8 cellular contexts compared by ENCODE assay signal in the genomic region with DNA sequence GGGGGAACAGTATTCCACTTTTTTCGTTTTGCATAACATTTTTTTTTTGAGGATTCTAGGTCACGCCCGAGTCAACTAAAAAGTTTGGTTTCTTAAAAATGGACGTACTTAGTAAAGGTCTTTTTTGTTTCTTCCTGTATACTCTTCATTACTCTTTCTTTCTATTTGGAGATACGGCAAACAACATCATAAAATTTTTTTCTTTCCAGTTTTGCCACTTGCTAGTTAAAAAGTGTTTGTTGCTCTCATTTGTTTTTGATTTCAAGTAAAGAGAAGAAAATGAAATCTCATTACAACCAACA. TPM values are rescaled to one million over a fixed set of nuclear protein-coding genes. Genes with fewer than 3 reads are reported as not detected.
A peak's percentile ranks its signal among the peaks of the same experiment; 100 is the strongest.
DNase-seq lines count a peak whose midpoint lies in the region; ATAC-seq and TF ChIP-seq lines count a peak whose summit lies in the region.

No MANE protein-coding gene starts in this region.

- H3K4me1 ChIP-seq in fibroblast of lung (ENCODE audit: control insufficient read depth, extremely low read depth, insufficient read depth, low read length) (no peaks in the 10 kb centered on the region), psoas muscle (peaks cover 41% of the 10 kb centered on the region)

- H3K27ac ChIP-seq in SU-DHL-6 (ENCODE audit: low read depth, low read length) (peak overlapping the region; percentile 89), fibroblast of lung (ENCODE audit: insufficient read depth, low read length) (peak overlapping the region; percentile 98), psoas muscle (peak overlapping the region; percentile 96)

- H4K20me1 ChIP-seq in SU-DHL-6 (ENCODE audit: low read depth, low read length) (peaks cover 13% of the 10 kb centered on the region), fibroblast of lung (ENCODE audit: control insufficient read depth, extremely low read depth, insufficient read depth, low read length) (peaks cover 2% of the 10 kb centered on the region)

- H3K36me3 ChIP-seq in SU-DHL-6 (ENCODE audit: low read length): no peaks in the 10 kb centered on the region
- H3K36me3 ChIP-seq in fibroblast of lung (ENCODE audit: control insufficient read depth, insufficient read depth, low read length): no peaks in the 10 kb centered on the region
- no peaks in the 10 kb centered on the region for H3K36me3 ChIP-seq in psoas muscle (ENCODE audit: insufficient read depth in 1 of 2, low read depth in 1 of 2)

- H3K27me3 ChIP-seq in SU-DHL-6 (ENCODE audit: low read length) (no peaks in the 10 kb centered on the region), fibroblast of lung (ENCODE audit: control insufficient read depth, insufficient read depth, low read length) (no peaks in the 10 kb centered on the region), psoas muscle (ENCODE audit: insufficient read depth in 3 of 3, low read length in 2 of 3) (no peaks in the 10 kb centered on the region)

- ATAC-seq in psoas muscle: no peak
- no peak for ATAC-seq in HG03342 (IDR thresholded peaks at IDR 0.05; ENCODE audit: unreplicated experiment)

- TF ChIP-seq CTCF in GM12864 (IDR thresholded peaks at IDR 0.05; ENCODE audit: low read depth, low read length, missing control alignments): no peak
- TF ChIP-seq CTCF in SU-DHL-6 (IDR thresholded peaks at IDR 0.05; ENCODE audit: insufficient read depth, low read length, poor library complexity, severe bottlenecking): no peak
- no peak for TF ChIP-seq CTCF in fibroblast of lung (conservative IDR thresholded peaks at IDR 0.05 in 1 of 2, IDR thresholded peaks at IDR 0.05 in 1 of 2; ENCODE audit: low read depth in 1 of 2, low read length in 2 of 2)
- no peak for TF ChIP-seq CTCF in psoas muscle (IDR thresholded peaks at IDR 0.05)
- no peak for TF ChIP-seq CTCF in GM13976 (IDR thresholded peaks at IDR 0.05; ENCODE audit: borderline replicate concordance, control extremely low read depth, extremely low read depth, insufficient read depth, missing control alignments)

- H3K4me3 ChIP-seq in GM12864 (ENCODE audit: low read depth, low read length) (peak overlapping the region; percentile 75), SU-DHL-6 (ENCODE audit: insufficient read depth, low read length, poor library complexity, severe bottlenecking) (peak overlapping the region; percentile 71), fibroblast of lung (replicated peaks in 1 of 4; ENCODE audit: control extremely low read depth in 1 of 4, insufficient read depth in 1 of 4, low read depth in 3 of 4, low read length in 4 of 4) (peak overlapping the region; percentile 85 to 94 (median 88)), psoas muscle (peak overlapping the region; percentile 84)

- in situ Hi-C loops in GM13976 (cut with MboI; ENCODE audit: low sequenced_read_pairs, unreplicated experiment): no loop called here

- no peak for DNase-seq in GM12864 (ENCODE audit: low read depth)
- DNase-seq in fibroblast of lung (ENCODE audit: low read depth in 2 of 2): no peak
- DNase-seq in psoas muscle: no peak
- no peak for DNase-seq in GM13976 (ENCODE audit: low spot score)
- no peak for DNase-seq in NCI-H524 treated with DMSO at 0.1 percent for 48 hours (lab: John Stamatoyannopoulos, UW)
- DNase-seq in ureter (ENCODE audit: low spot score): no peak

- H3K4me2 ChIP-seq in SU-DHL-6 (ENCODE audit: low read depth, low read length, poor library complexity, severe bottlenecking): peak overlapping the region; percentile 99
- H3K4me2 ChIP-seq in fibroblast of lung (ENCODE audit: extremely low read depth, insufficient read depth, low read length): peak overlapping the region; percentile 96

- H2AFZ ChIP-seq in SU-DHL-6 (ENCODE audit: low read depth, low read length, severe bottlenecking) (peak overlapping the region; percentile 69), fibroblast of lung (ENCODE audit: low read length) (peak overlapping the region; percentile 9)

- no peaks in the 10 kb centered on the region for H3F3A ChIP-seq in SU-DHL-6 (ENCODE audit: insufficient read depth)

- 0 to 1% (median 1%) methylated on average over 5 of the region's 5 CpGs for WGBS in psoas muscle, 3 donors

- intact Hi-C loops in psoas muscle (cut with DNase I): loop anchor here (5.0 to 10.0 kb wide), 3 partner anchors 107 to 223 kb away; no protein-coding TSS in a partner anchor

- H3K79me2 ChIP-seq in SU-DHL-6 (ENCODE audit: insufficient read depth, low read length) (peaks cover 79% of the 10 kb centered on the region), fibroblast of lung (ENCODE audit: control insufficient read depth, insufficient read depth, low read length) (peaks cover 82% of the 10 kb centered on the region)

- H3K9me2 ChIP-seq in SU-DHL-6 (replicated peaks; ENCODE audit: insufficient read depth, low read length): no peaks in the 10 kb centered on the region

- H3K9ac ChIP-seq in SU-DHL-6 (ENCODE audit: low read length) (peak overlapping the region; percentile 78), fibroblast of lung (ENCODE audit: insufficient read depth, low read length) (peak overlapping the region; percentile 77)

- H3K9me3 ChIP-seq in SU-DHL-6 (ENCODE audit: insufficient read depth, low read length) (no peaks in the 10 kb centered on the region), fibroblast of lung (ENCODE audit: control insufficient read depth, insufficient read depth, low read depth, low read length) (no peaks in the 10 kb centered on the region), psoas muscle (no peaks in the 10 kb centered on the region)

RNA-seq across cellular contexts. Expression of a gene that starts 0.8 kb away (rescaled TPM):
- total RNA-seq in fibroblast of lung (32.1 and 35.2 TPM in 2 replicates), psoas muscle (100 to 1,000 TPM; 112 to 207 (median 181) TPM), ureter (66.3 TPM)
- polyA plus RNA-seq in fibroblast of lung (52.6 and 58.7 TPM in 2 replicates), psoas muscle (100 to 1,000 TPM in 2 of 3 donors, 10 to 100 TPM in 1; 94.0 to 153 (median 122) TPM)
- 69.8 and 74.8 TPM in 2 replicates for polyA plus RNA-seq in fibroblast of lung (2012)
- 2.5 and 5.3 TPM in 2 replicates for polyA minus RNA-seq in fibroblast of lung (ENCODE audit: low replicate concordance)

RNA-seq across cellular contexts. Expression of a gene that starts 1.2 kb away (rescaled TPM):
- total RNA-seq in fibroblast of lung (64.4 and 71.1 TPM in 2 replicates), psoas muscle (100 to 1,000 TPM; 259 to 396 (median 327) TPM), ureter (53.7 TPM)
- polyA plus RNA-seq in fibroblast of lung (89.9 and 143 TPM in 2 replicates), psoas muscle (100 to 1,000 TPM in 2 of 3 donors, 10 to 100 TPM in 1; 71.0 to 369 (median 240) TPM)
- polyA plus RNA-seq in fibroblast of lung (2012): 51.6 and 73.7 TPM in 2 replicates
- 14.1 and 18.7 TPM in 2 replicates for polyA minus RNA-seq in fibroblast of lung (ENCODE audit: low replicate concordance)

RNA-seq across cellular contexts. Expression of a gene that starts 23.7 kb away (rescaled TPM):
- total RNA-seq in fibroblast of lung (under 0.01 and 0.17 TPM in 2 replicates), psoas muscle (under 1 TPM; 0.17 to 0.54 (median 0.20) TPM), ureter (0.13 TPM)
- polyA plus RNA-seq in fibroblast of lung (0.09 TPM in 1 of 2 replicates, not detected in the other), psoas muscle (under 1 TPM; 0.01 to 0.10 (median 0.09) TPM)
- polyA plus RNA-seq in fibroblast of lung (2012): 0.09 TPM in 1 of 2 replicates, not detected in the other
- 0.19 TPM in 1 of 2 replicates, not detected in the other for polyA minus RNA-seq in fibroblast of lung (ENCODE audit: low replicate concordance)
